ENCODE assay signal across 20 cellular contexts in genomic region chr16:76232704-76233103, GRCh38. TPM values are rescaled to one million over a fixed set of nuclear protein-coding genes. Genes with fewer than 3 reads are reported as not detected.
DNase-seq lines count a peak whose midpoint lies in the region; ATAC-seq, FAIRE-seq and TF ChIP-seq lines count a peak whose summit lies in the region.
"Had no signal": no experiment of that assay in that cellular context is flagged by ENCODE, and none has a peak within 500 bp of the region (broad histone marks: within the 10 kb centered on the region; RNA-seq: fewer than 3 reads in every experiment).

No MANE protein-coding gene starts in this region.

- no peak for TF ChIP-seq CTCF in A549 (IDR thresholded peaks at IDR 0.05)
- no peak for TF ChIP-seq CTCF in K562 (IDR thresholded peaks at IDR 0.05 in 2 of 3, conservative IDR thresholded peaks at IDR 0.05 in 1 of 3; ENCODE audit: insufficient read depth in 2 of 3, low read depth in 1 of 3, low read length in 3 of 3)
- no peak for TF ChIP-seq CTCF in HepG2 (CRISPR knock-in tag; IDR thresholded peaks at IDR 0.05)
- no peak for TF ChIP-seq CTCF in testis (IDR thresholded peaks at IDR 0.05)

- in situ Hi-C loops in K562 (cut with MboI) = no loop called here
- in situ Hi-C loops in HepG2 (cut with HindIII; ENCODE audit: extremely low pct_ligation_motif_present, low pct_unique_long_range_greater_than_20kb) = no loop called here

- no peak overlapping the region for H3K4me2 ChIP-seq in A549
- H3K4me2 ChIP-seq in K562 (ENCODE audit: insufficient read depth, low read length) = no peak overlapping the region
- no peak overlapping the region for H3K4me2 ChIP-seq in HepG2 (ENCODE audit: low read depth, low read length)

- FAIRE-seq in A549 (lab: Jason Lieb, UNC) (no peak), K562 (lab: Jason Lieb, UNC) (no peak), HepG2 (lab: Jason Lieb, UNC) (no peak)
- FAIRE-seq: A204.1, G401.6, GM12892, H54 had no signal

- no peaks in the 10 kb centered on the region for H3K9me3 ChIP-seq in A549
- no peaks in the 10 kb centered on the region for H3K9me3 ChIP-seq in K562 (replicated peaks; ENCODE audit: control insufficient read depth, insufficient read depth, low read depth, low read length)
- H3K9me3 ChIP-seq in HepG2 (ENCODE audit: low read length) = 0 out of 2 replicates have a peak, but pooled peaks cover 3% of the 10 kb centered on the region
- no peaks in the 10 kb centered on the region for H3K9me3 ChIP-seq in testis
- H3K9me3 ChIP-seq: Caco-2, HAP-1 had no signal

- ATAC-seq in A549 (no peak), K562 (no peak), HepG2 (no peak)

- H3K36me3 ChIP-seq in K562 (ENCODE audit: control insufficient read depth, insufficient read depth, low read length) (no peaks in the 10 kb centered on the region), HepG2 (replicated peaks in 1 of 2; ENCODE audit: control insufficient read depth in 1 of 2, insufficient read depth in 2 of 2, low read length in 2 of 2) (no peaks in the 10 kb centered on the region), testis (ENCODE audit: low read depth, missing control alignments) (no peaks in the 10 kb centered on the region)
- H3K36me3 ChIP-seq: HAP-1 had no signal

- intact Hi-C loops in K562 (cut with micrococcal nuclease) = no loop called here
- intact Hi-C loops in HepG2 (cut with micrococcal nuclease; ENCODE audit: unreplicated experiment) = no loop called here
- intact Hi-C loops in testis (cut with DNase I; ENCODE audit: low total_unique reads) = no loop called here

- CTCF ChIA-PET in A549 (lab: Yijun Ruan, JAX) = no interaction called here
- CTCF ChIA-PET in K562 (lab: Yijun Ruan, JAX; ENCODE audit: low intra/inter-chr PET ratio) = no interaction called here
- CTCF ChIA-PET in HepG2 (lab: Yijun Ruan, JAX; ENCODE audit: low intra/inter-chr PET ratio, low total read pairs) = no interaction called here

- H2AFZ ChIP-seq in K562 (ENCODE audit: low read depth, low read length) = no peak overlapping the region
- no peak overlapping the region for H2AFZ ChIP-seq in HepG2 (ENCODE audit: low read length)

- no peak overlapping the region for H3K27ac ChIP-seq in A549
- H3K27ac ChIP-seq in K562 (ENCODE audit: extremely low read depth, low read depth, low read length) = no peak overlapping the region
- H3K27ac ChIP-seq in HepG2 (ENCODE audit: extremely low read length, insufficient read depth, low read length) = no peak overlapping the region
- H3K27ac ChIP-seq in testis = no peak overlapping the region
- H3K27ac ChIP-seq: 22Rv1 had no signal

- no peak for TF ChIP-seq RAD21 in A549 (conservative IDR thresholded peaks at IDR 0.05 in 1 of 2, IDR thresholded peaks at IDR 0.05 in 1 of 2)
- no peak for TF ChIP-seq RAD21 in K562 (CRISPR knock-in tag; conservative IDR thresholded peaks at IDR 0.05 in 1 of 2, IDR thresholded peaks at IDR 0.05 in 1 of 2)
- TF ChIP-seq RAD21 in HepG2 (CRISPR knock-in tag; IDR thresholded peaks at IDR 0.05) = no peak

- no peak overlapping the region for H3K4me3 ChIP-seq in A549
- no peak overlapping the region for H3K4me3 ChIP-seq in K562
- no peak overlapping the region for H3K4me3 ChIP-seq in HepG2 (replicated peaks in 1 of 3; ENCODE audit: insufficient read depth in 1 of 3, low read depth in 2 of 3, low read length in 3 of 3)
- no peak overlapping the region for H3K4me3 ChIP-seq in testis
- H3K4me3 ChIP-seq: HAP-1 had no signal

- no peaks in the 10 kb centered on the region for H3K9me1 ChIP-seq in K562 (ENCODE audit: control insufficient read depth, insufficient read depth, low read length)

- 32% methylated on average over 5 of the region's 5 CpGs for WGBS in A549 (ENCODE audit: missing lambda C conversion rate)
- WGBS in K562 (ENCODE audit: insufficient coverage, low coverage, missing lambda C conversion rate) = 0% methylated on average over 5 of the region's 5 CpGs
- 5% methylated on average over 5 of the region's 5 CpGs for WGBS in HepG2 (ENCODE audit: low lambda C conversion rate)
- 73 to 78% methylated on average over 5 of the region's 5 CpGs for WGBS in testis, 2 donors

- BruUV-seq in K562 (replicated peaks; lab: Mats Ljungman, UMichigan) (no TSS peak), HepG2 (replicated peaks; lab: Mats Ljungman, UMichigan) (no TSS peak)

- H3K27me3 ChIP-seq in K562 (ENCODE audit: control insufficient read depth in 2 of 2, insufficient read depth in 2 of 2, low read length in 2 of 2) = no peaks in the 10 kb centered on the region
- H3K27me3 ChIP-seq in HepG2 (ENCODE audit: control insufficient read depth in 1 of 2, insufficient read depth in 2 of 2, low read length in 2 of 2) = no peaks in the 10 kb centered on the region
- no peaks in the 10 kb centered on the region for H3K27me3 ChIP-seq in testis

- no peak for TF ChIP-seq POLR2A in A549 (IDR thresholded peaks at IDR 0.05; ENCODE audit: low read length)
- TF ChIP-seq POLR2A in K562 (conservative IDR thresholded peaks at IDR 0.05) = no peak
- TF ChIP-seq POLR2A in HepG2 (IDR thresholded peaks at IDR 0.05; ENCODE audit: insufficient read depth in 1 of 2, low read depth in 2 of 2, low read length in 2 of 2) = no peak
- TF ChIP-seq POLR2A in testis (IDR thresholded peaks at IDR 0.05) = no peak

- H3K9ac ChIP-seq in K562 (ENCODE audit: insufficient read depth in 1 of 2, low read depth in 2 of 2, low read length in 2 of 2) = no peak overlapping the region
- no peak overlapping the region for H3K9ac ChIP-seq in HepG2 (ENCODE audit: insufficient read depth, low read depth, low read length)

- H4K20me1 ChIP-seq in K562 (replicated peaks; ENCODE audit: control insufficient read depth, insufficient read depth, low read length) (no peaks in the 10 kb centered on the region), HepG2 (ENCODE audit: insufficient read depth, low read length) (no peaks in the 10 kb centered on the region)

- H3K4me1 ChIP-seq in A549 = no peaks in the 10 kb centered on the region
- H3K4me1 ChIP-seq in K562 (replicated peaks in 1 of 2; ENCODE audit: control insufficient read depth in 2 of 2, insufficient read depth in 2 of 2, low read length in 2 of 2) = no peaks in the 10 kb centered on the region
- no peaks in the 10 kb centered on the region for H3K4me1 ChIP-seq in HepG2 (ENCODE audit: insufficient read depth, low read length)
- no peaks in the 10 kb centered on the region for H3K4me1 ChIP-seq in testis
- H3K4me1 ChIP-seq: Caco-2, HAP-1 had no signal

- TF ChIP-seq EP300 in A549 (IDR thresholded peaks at IDR 0.05) (no peak), K562 (IDR thresholded peaks at IDR 0.05; ENCODE audit: low read length) (no peak), HepG2 (IDR thresholded peaks at IDR 0.05; ENCODE audit: low read depth in 2 of 2, low read length in 2 of 2) (no peak), HepG2 (CRISPR knock-in tag; IDR thresholded peaks at IDR 0.05; ENCODE audit: borderline replicate concordance) (no peak)

- POLR2A ChIA-PET in A549 (lab: Yijun Ruan, JAX) (no interaction called here), K562 (lab: Yijun Ruan, JAX) (no interaction called here), HepG2 (lab: Yijun Ruan, JAX) (no interaction called here)

- H3K79me2 ChIP-seq in K562 (ENCODE audit: control insufficient read depth, insufficient read depth, low read length) (no peaks in the 10 kb centered on the region), HepG2 (ENCODE audit: insufficient read depth, low read length) (no peaks in the 10 kb centered on the region)

- DNase-seq in A549 (ENCODE audit: low read depth in 1 of 2, low spot score in 1 of 2) = no peak
- no peak for DNase-seq in K562 (ENCODE audit: extremely low read depth in 1 of 4, low spot score in 3 of 4)
- no peak for DNase-seq in HepG2 (ENCODE audit: low spot score)
- DNase-seq in HK-2 (ENCODE audit: unreplicated experiment) = no peak
- DNase-seq in activated effector memory CD4-positive, alpha-beta T cell treated with anti-CD3 and anti-CD28 coated beads, Interleukin-2, amount 50 U/mL, for 16 hours = no peak
- DNase-seq in testis = no peak
- DNase-seq: C1 segment of cervical spinal cord; Caco-2; CD4-positive, alpha-beta memory T cell; DMS153; DND-41; GOT3; HFFc6 had no signal

RNA-seq across cellular contexts. Expression of gene CNTNAP4, which starts 44.5 kb away (rescaled TPM):
- polyA plus RNA-seq in A549 (2011; rRNA removed) (not detected in 2 replicates), A549 (2017; fragmentation: RNase III; extraction: RNeasy Plus Mini Kit Qiagen cat#74134 plus additional on column Dnase treatment) (not detected in 3 replicates), K562 (2011; rRNA removed) (not detected in 2 replicates), K562 (2014; fragmentation: Illumina TruSeq; extraction: Trizol) (not detected in 2 replicates), K562 (2014; fragmentation: Nextera tagmentation; extraction: Ambion mirVana) (not detected), K562 (2014; rRNA removed) (not detected in 2 replicates), HepG2 (2011; rRNA removed) (not detected in 2 replicates), testis (ENCODE audit: insufficient read depth, low read depth, low replicate concordance) (1.5 TPM)
- not detected in 2 replicates for polyA plus RNA-seq in A549 (2012; cell fraction: cytosol; rRNA removed)
- not detected in 2 replicates for polyA plus RNA-seq in A549 (2012; cell fraction: nucleus; rRNA removed)
- not detected in 2 replicates for polyA minus RNA-seq in A549 (2011; rRNA and poly(A)+ RNA removed)
- not detected in 2 replicates for total RNA-seq in K562 (2011; cell fraction: chromatin; rRNA removed; ENCODE audit: low replicate concordance)
- total RNA-seq in K562 (2011; cell fraction: nucleolus; rRNA removed) = not detected in 2 replicates
- not detected in 2 replicates for total RNA-seq in K562 (2011; cell fraction: nucleoplasm; rRNA removed)
- total RNA-seq in K562 (2014; rRNA removed) (not detected in 2 replicates), K562 (2014; rRNA removed; fragmentation: Illumina TruSeq; extraction: Trizol) (not detected in 2 replicates), K562 (2015; rRNA removed; fragmentation: Illumina TruSeq; extraction: Trizol) (0.11 TPM in 1 of 2 replicates, not detected in the other), K562 (2021) (not detected in 2 replicates), HepG2 (2016; rRNA removed; fragmentation: Illumina TruSeq; extraction: Trizol) (not detected in 2 replicates), testis (1 to 10 TPM; 2.2 to 3.5 TPM)
- polyA plus RNA-seq in K562 (2011; cell fraction: cytosol; rRNA removed) = not detected in 2 replicates
- not detected in 2 replicates for polyA plus RNA-seq in K562 (2011; cell fraction: nucleus; rRNA removed)
- 0.39 TPM in 1 of 2 replicates, not detected in the other for polyA plus RNA-seq in K562 (2012)
- not detected in 2 replicates for polyA minus RNA-seq in K562 (2011; rRNA and poly(A)+ RNA removed)
- not detected in 2 replicates for polyA minus RNA-seq in K562 (2011; cell fraction: cytosol; rRNA and poly(A)+ RNA removed)
- polyA minus RNA-seq in K562 (2011; cell fraction: nucleus; rRNA and poly(A)+ RNA removed) = not detected in 2 replicates
- total RNA-seq in HepG2 (2016; cell fraction: cytosol; rRNA removed; fragmentation: Illumina TruSeq; extraction: Trizol; ENCODE audit: low read depth) = not detected in 2 replicates
- not detected in 2 replicates for total RNA-seq in HepG2 (2016; cell fraction: insoluble cytoplasmic fraction; rRNA removed; fragmentation: Illumina TruSeq; extraction: Trizol)
- total RNA-seq in HepG2 (2016; cell fraction: membrane; rRNA removed; fragmentation: Illumina TruSeq; extraction: Trizol) = not detected in 2 replicates
- total RNA-seq in HepG2 (2016; cell fraction: nucleus; rRNA removed; fragmentation: Illumina TruSeq; extraction: Trizol) = not detected in 2 replicates
- not detected in 2 replicates for polyA plus RNA-seq in HepG2 (2011; cell fraction: cytosol; rRNA removed)
- polyA plus RNA-seq in HepG2 (2011; cell fraction: nucleus; rRNA removed) = not detected in 2 replicates
- polyA plus RNA-seq in HepG2 (2012) = not detected in 2 replicates
- not detected in 2 replicates for polyA plus RNA-seq in HepG2 (2016; cell fraction: cytosol; fragmentation: Illumina TruSeq; extraction: Trizol; ENCODE audit: low read depth)
- polyA plus RNA-seq in HepG2 (2016; cell fraction: insoluble cytoplasmic fraction; fragmentation: Illumina TruSeq; extraction: Trizol; ENCODE audit: low read depth) = not detected in 2 replicates
- not detected in 2 replicates for polyA plus RNA-seq in HepG2 (2016; cell fraction: membrane; fragmentation: Illumina TruSeq; extraction: Trizol; ENCODE audit: low read depth)
- polyA plus RNA-seq in HepG2 (2016; cell fraction: nucleus; fragmentation: Illumina TruSeq; extraction: Trizol; ENCODE audit: insufficient read depth, low read depth) = not detected in 2 replicates
- not detected in 2 replicates for polyA minus RNA-seq in HepG2 (2011; rRNA and poly(A)+ RNA removed; ENCODE audit: low replicate concordance)
- not detected in 2 replicates for polyA minus RNA-seq in HepG2 (2011; cell fraction: cytosol; rRNA and poly(A)+ RNA removed)
- not detected in 2 replicates for polyA minus RNA-seq in HepG2 (2011; cell fraction: nucleus; rRNA and poly(A)+ RNA removed)
- total RNA-seq: Caco-2; CD4-positive, alpha-beta memory T cell; HFFc6 had no signal
- polyA plus RNA-seq: BJ; CD4-positive, alpha-beta memory T cell had no signal
